ENCODE assay signal across 24 cellular contexts in the genomic region with DNA sequence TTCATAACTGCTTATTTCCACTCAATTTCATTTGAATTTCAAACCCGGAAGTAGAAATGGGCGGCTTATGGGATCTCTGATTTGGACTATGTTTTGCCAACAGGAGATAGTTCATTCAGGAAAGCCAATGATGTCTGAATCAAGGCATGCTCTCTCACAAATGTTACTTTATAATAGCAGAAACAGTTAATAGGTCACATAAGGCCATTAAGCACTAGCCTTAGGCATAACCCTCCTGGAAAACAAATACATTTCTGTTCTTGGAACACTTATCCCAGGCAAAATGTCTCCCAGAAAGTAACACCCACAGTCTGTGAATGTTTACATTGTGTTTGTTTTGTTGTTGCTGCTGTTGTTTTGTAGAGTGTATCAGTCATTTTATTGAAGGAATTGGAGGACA.
"Had no signal": no experiment of that assay in that cellular context is flagged by ENCODE, and none has a peak within 500 bp of the region (broad histone marks: within the 10 kb centered on the region; RNA-seq: fewer than 3 reads in every experiment).

No MANE protein-coding gene starts in this region.

- H3K9me3 Mint-ChIP-seq: dendritic cell treated with granulocyte-macrophage colony-stimulating factor and Interleukin-4, amounts not matched to agents 40 ng/mL and 50 ng/mL, for 4 days; endodermal cell had no signal

- H3K4me3 Mint-ChIP-seq: dendritic cell treated with granulocyte-macrophage colony-stimulating factor and Interleukin-4, amounts not matched to agents 40 ng/mL and 50 ng/mL, for 4 days; effector memory CD8-positive, alpha-beta T cell; endodermal cell had no signal

- H3K9me3 ChIP-seq: colonic mucosa, esophagus muscularis mucosa, gastrocnemius medialis, gastroesophageal sphincter had no signal

- DNase-seq: colonic mucosa; cortex of kidney; dermis blood vessel endothelial cell; dorsolateral prefrontal cortex; effector CD4-positive, alpha-beta T cell; effector CD8-positive, alpha-beta T cell; effector memory CD4-positive, alpha-beta T cell; effector memory CD8-positive, alpha-beta T cell; endodermal cell; erythroblast; esophagus squamous epithelium; foreskin fibroblast; foreskin keratinocyte; gastrocnemius medialis; glutamatergic neuron; head of caudate nucleus; heart left ventricle; heart right ventricle had no signal

- H3K4me3 ChIP-seq: colonic mucosa, coronary artery, dorsolateral prefrontal cortex, esophagus muscularis mucosa, esophagus squamous epithelium, gastrocnemius medialis, gastroesophageal sphincter, heart left ventricle, heart right ventricle had no signal

- H3K27ac Mint-ChIP-seq: dendritic cell treated with granulocyte-macrophage colony-stimulating factor and Interleukin-4, amounts not matched to agents 40 ng/mL and 50 ng/mL, for 4 days; effector memory CD8-positive, alpha-beta T cell; endodermal cell had no signal

- ATAC-seq: effector memory CD8-positive, alpha-beta T cell; esophagus mucosa; foreskin keratinocyte; gastrocnemius medialis; gastroesophageal sphincter; heart left ventricle; heart right ventricle had no signal

- H3K27me3 ChIP-seq: colonic mucosa, dorsolateral prefrontal cortex, esophagus muscularis mucosa, esophagus squamous epithelium, foreskin keratinocyte, gastrocnemius medialis, gastroesophageal sphincter, heart left ventricle, heart right ventricle had no signal

- H3K27ac ChIP-seq: colonic mucosa, coronary artery, dorsolateral prefrontal cortex, epithelial cell of prostate, esophagus muscularis mucosa, esophagus squamous epithelium, foreskin keratinocyte, gastrocnemius medialis, gastroesophageal sphincter, heart left ventricle, heart right ventricle had no signal

- H3K27me3 Mint-ChIP-seq: dendritic cell treated with granulocyte-macrophage colony-stimulating factor and Interleukin-4, amounts not matched to agents 40 ng/mL and 50 ng/mL, for 4 days; effector memory CD8-positive, alpha-beta T cell had no signal

- H3K36me3 ChIP-seq: colonic mucosa, esophagus muscularis mucosa, esophagus squamous epithelium, gastrocnemius medialis, gastroesophageal sphincter, heart left ventricle, heart right ventricle had no signal

- H3K4me1 ChIP-seq: colonic mucosa, esophagus muscularis mucosa, esophagus squamous epithelium, foreskin keratinocyte, gastrocnemius medialis, gastroesophageal sphincter, heart left ventricle, heart right ventricle had no signal
